ENCODE assay signal across 2 cellular contexts in genomic region chr10:110011679-110012078, GRCh38.
TF ChIP-seq lines count a peak whose summit lies in the region.

No MANE protein-coding gene starts in this region.

TF ChIP-seq in SK-N-SH, 30 proteins besides CTCF, POLR2A, EP300 and RAD21 (continued from another document):
- no peak for TF ChIP-seq RCOR1 (IDR thresholded peaks at IDR 0.05; ENCODE audit: low read length)

TF ChIP-seq in SK-N-SH treated with all-trans-retinoic acid at 6 μM for 48 hours, 23 proteins besides CTCF, POLR2A, EP300 and RAD21 (continued from another document):
- TF ChIP-seq CSRNP3 (CRISPR knock-in tag; IDR thresholded peaks at IDR 0.05) (no peak), ZNF70 (CRISPR knock-in tag; IDR thresholded peaks at IDR 0.05) (no peak)
